1 cellular context compared by ENCODE assay signal in genomic region chr12:95859947-95860850, GRCh38.
TF ChIP-seq lines count a peak whose summit lies in the region.

No MANE protein-coding gene starts in this region.

TF ChIP-seq in HCT116, 20 proteins besides CTCF, POLR2A, EP300 and RAD21 (continued from another document):
- no peak for TF ChIP-seq MAX (IDR thresholded peaks at IDR 0.05)
- TF ChIP-seq SIN3A (IDR thresholded peaks at IDR 0.05; ENCODE audit: low read depth) = no peak
- TF ChIP-seq EZH2phosphoT487 (IDR thresholded peaks at IDR 0.05; ENCODE audit: borderline replicate concordance) = no peak
- TF ChIP-seq SP1 (IDR thresholded peaks at IDR 0.05; ENCODE audit: low read depth) = no peak
- TF ChIP-seq ZBTB33 (IDR thresholded peaks at IDR 0.05; ENCODE audit: extremely low read depth, insufficient replicate concordance, low read length) = no peak
- no peak for TF ChIP-seq JUND (IDR thresholded peaks at IDR 0.05)
- no peak for TF ChIP-seq ZFX (IDR thresholded peaks at IDR 0.05)
- TF ChIP-seq ZNF274 (IDR thresholded peaks at IDR 0.05; ENCODE audit: low read depth, low read length) = no peak
- TF ChIP-seq POLR2AphosphoS5 (IDR thresholded peaks at IDR 0.05; ENCODE audit: low read depth, low read length) = no peak
